ENCODE assay signal across 26 cellular contexts in genomic region chr10:88241501-88241900, GRCh38.
"Had no signal": no experiment of that assay in that cellular context is flagged by ENCODE, and none has a peak within 500 bp of the region (broad histone marks: within the 10 kb centered on the region; RNA-seq: fewer than 3 reads in every experiment).

No MANE protein-coding gene starts in this region.

- H3K4me3 ChIP-seq: heart right ventricle, hepatocyte, lower lobe of right lung, neural progenitor cell, skin epidermis, stomach, testis, thyroid gland, transverse colon, upper lobe of right lung had no signal

- H3K36me3 ChIP-seq: heart right ventricle, lower lobe of right lung, neural progenitor cell, neutrophil, stomach, thyroid gland, transverse colon, upper lobe of right lung had no signal

- H3K4me2 ChIP-seq: hepatocyte, neural progenitor cell had no signal

- H2AFZ ChIP-seq: hepatocyte, neural progenitor cell had no signal

- DNase-seq: heart right ventricle; islet precursor cell; lower lobe of right lung; mammary epithelial cell; mesenchymal stem cell; naive thymus-derived CD8-positive, alpha-beta T cell; occipital lobe; right cardiac atrium; stimulated activated CD4-positive, alpha-beta T cell treated with anti-CD3 and anti-CD28 coated beads, Interleukin-12 subunit alpha, Interleukin-12 subunit beta, amount 100 ng/mL, for 4 hours; stimulated activated CD4-positive, alpha-beta T cell treated with anti-CD3 and anti-CD28 coated beads, Interleukin-15, amount 100 ng/mL, for 24 hours; stimulated activated CD4-positive, alpha-beta T cell treated with anti-CD3 and anti-CD28 coated beads, Interleukin-2, amount 100 ng/mL, for 24 hours; stimulated activated CD4-positive, alpha-beta T cell treated with anti-CD3 and anti-CD28 coated beads, Interleukin-4, amount 100 ng/mL, for 1 hour; stimulated activated naive B cell treated with anti-CD40 and anti-IgM and Interleukin-4, amounts not matched to agents 10 μg/mL and 1 μg/mL and 100 μg/mL, for 72 hours; stimulated activated naive CD8-positive, alpha-beta T cell treated with anti-CD3 and anti-CD28 coated beads, Interleukin-15, Interleukin-2, amounts not matched to agents 100 U/mL and 50 U/mL, for 24 hours; stomach; testis; thyroid gland; transverse colon; upper lobe of right lung had no signal

- H3K79me2 ChIP-seq: hepatocyte had no signal

- H3K36me3 Mint-ChIP-seq: naive thymus-derived CD8-positive, alpha-beta T cell; neural progenitor cell had no signal

- H3K4me3 Mint-ChIP-seq: naive thymus-derived CD8-positive, alpha-beta T cell; nephron; neural progenitor cell; stimulated activated naive B cell treated with anti-CD40 and anti-IgM and Interleukin-4, amounts not matched to agents 10 μg/mL and 1 μg/mL and 100 μg/mL, for 72 hours had no signal

- H3K27me3 Mint-ChIP-seq: naive thymus-derived CD8-positive, alpha-beta T cell; stimulated activated naive B cell treated with anti-CD40 and anti-IgM and Interleukin-4, amounts not matched to agents 10 μg/mL and 1 μg/mL and 100 μg/mL, for 72 hours had no signal

- H3K9me3 Mint-ChIP-seq: naive thymus-derived CD8-positive, alpha-beta T cell; nephron; neural progenitor cell; stimulated activated naive B cell treated with anti-CD40 and anti-IgM and Interleukin-4, amounts not matched to agents 10 μg/mL and 1 μg/mL and 100 μg/mL, for 72 hours had no signal

- H3K27ac Mint-ChIP-seq: naive thymus-derived CD8-positive, alpha-beta T cell; nephron; neural progenitor cell; progenitor cell of endocrine pancreas; stimulated activated naive B cell treated with anti-CD40 and anti-IgM and Interleukin-4, amounts not matched to agents 10 μg/mL and 1 μg/mL and 100 μg/mL, for 72 hours had no signal

- H3K9ac ChIP-seq: neural progenitor cell had no signal

- H3K27ac ChIP-seq: hepatocyte, lower lobe of right lung, neural progenitor cell, neutrophil, stomach, thyroid gland, upper lobe of right lung had no signal

- ATAC-seq: heart right ventricle; lower lobe of right lung; naive thymus-derived CD8-positive, alpha-beta T cell; right cardiac atrium; sciatic nerve; stimulated activated naive B cell treated with anti-CD40 and anti-IgM and Interleukin-4, amounts not matched to agents 10 μg/mL and 1 μg/mL and 100 μg/mL, for 72 hours; stimulated activated naive CD8-positive, alpha-beta T cell treated with anti-CD3 and anti-CD28 coated beads, Interleukin-15, Interleukin-2, amounts not matched to agents 100 U/mL and 50 U/mL, for 24 hours; upper lobe of right lung had no signal

- H3K27me3 ChIP-seq: heart right ventricle, hepatocyte, neural progenitor cell, neutrophil, stomach, testis, thyroid gland, transverse colon, upper lobe of right lung had no signal

- H3K9me3 ChIP-seq: heart right ventricle, lower lobe of right lung, neutrophil, stomach, testis, thyroid gland, transverse colon, upper lobe of right lung had no signal
